ENCODE assay signal across 1 cellular context in the genomic region with DNA sequence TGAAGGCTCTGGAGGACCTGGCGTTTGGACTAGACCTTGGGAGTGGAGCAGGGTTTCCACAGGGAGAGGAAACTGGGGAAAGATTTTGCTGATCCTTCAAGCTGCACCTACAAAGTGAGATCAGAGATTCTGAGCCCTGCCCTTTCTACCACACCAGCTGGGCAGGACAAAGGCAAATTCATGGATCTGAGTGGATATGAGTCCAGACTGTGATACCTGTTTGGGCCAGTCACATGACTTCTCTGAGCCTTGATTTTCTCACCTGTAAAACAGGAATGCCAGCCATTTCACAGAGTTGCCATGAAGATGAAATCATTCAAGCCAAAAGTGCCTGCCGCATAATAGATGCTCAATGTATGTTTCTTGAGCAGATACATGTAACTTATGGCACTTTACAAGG.
TF ChIP-seq lines count a peak whose summit lies in the region.

No MANE protein-coding gene starts in this region.

TF ChIP-seq in IMR-90, 13 proteins besides CTCF, POLR2A, EP300 and RAD21 (continued from another document):
- TF ChIP-seq USF2 (IDR thresholded peaks at IDR 0.05; ENCODE audit: low read depth, low read length) (no peak), CHD1 (IDR thresholded peaks at IDR 0.05; ENCODE audit: low read depth, low read length) (no peak), RCOR1 (IDR thresholded peaks at IDR 0.05; ENCODE audit: insufficient replicate concordance, low read length) (no peak), RFX5 (IDR thresholded peaks at IDR 0.05; ENCODE audit: low read depth, low read length) (no peak), MAZ (IDR thresholded peaks at IDR 0.05; ENCODE audit: borderline replicate concordance, low read depth, low read length) (no peak), FOS (IDR thresholded peaks at IDR 0.05; ENCODE audit: low read depth, low read length) (no peak), CEBPB (IDR thresholded peaks at IDR 0.05; ENCODE audit: low read depth, low read length) (no peak), SMC3 (IDR thresholded peaks at IDR 0.05; ENCODE audit: low read depth, low read length) (no peak), BHLHE40 (IDR thresholded peaks at IDR 0.05; ENCODE audit: low read depth, low read length) (no peak)
